1 cellular context compared by ENCODE assay signal in the genomic region with DNA sequence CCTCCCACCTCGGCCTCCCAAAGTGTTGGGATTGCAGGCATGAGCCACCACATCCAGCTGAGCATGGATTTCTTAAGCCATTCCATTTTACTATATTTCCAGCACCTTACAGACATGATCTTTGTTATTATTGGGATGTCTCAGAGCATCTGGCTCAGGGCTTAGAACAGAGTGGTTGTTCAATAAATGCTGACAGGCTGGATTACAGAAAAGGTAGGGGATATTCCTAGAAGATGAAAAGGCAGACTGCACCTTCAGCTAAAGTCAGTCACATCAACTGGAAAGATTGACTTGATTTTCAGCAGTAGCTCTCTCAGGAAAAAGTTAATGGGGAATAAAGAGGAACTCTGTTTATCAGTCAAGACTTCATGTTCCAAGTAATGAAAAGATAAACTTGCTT.
TF ChIP-seq lines count a peak whose summit lies in the region.

No MANE protein-coding gene starts in this region.

TF ChIP-seq in HepG2, 621 proteins besides CTCF, POLR2A, EP300 and RAD21 (continued from another document):
- TF ChIP-seq, protein P1, sequence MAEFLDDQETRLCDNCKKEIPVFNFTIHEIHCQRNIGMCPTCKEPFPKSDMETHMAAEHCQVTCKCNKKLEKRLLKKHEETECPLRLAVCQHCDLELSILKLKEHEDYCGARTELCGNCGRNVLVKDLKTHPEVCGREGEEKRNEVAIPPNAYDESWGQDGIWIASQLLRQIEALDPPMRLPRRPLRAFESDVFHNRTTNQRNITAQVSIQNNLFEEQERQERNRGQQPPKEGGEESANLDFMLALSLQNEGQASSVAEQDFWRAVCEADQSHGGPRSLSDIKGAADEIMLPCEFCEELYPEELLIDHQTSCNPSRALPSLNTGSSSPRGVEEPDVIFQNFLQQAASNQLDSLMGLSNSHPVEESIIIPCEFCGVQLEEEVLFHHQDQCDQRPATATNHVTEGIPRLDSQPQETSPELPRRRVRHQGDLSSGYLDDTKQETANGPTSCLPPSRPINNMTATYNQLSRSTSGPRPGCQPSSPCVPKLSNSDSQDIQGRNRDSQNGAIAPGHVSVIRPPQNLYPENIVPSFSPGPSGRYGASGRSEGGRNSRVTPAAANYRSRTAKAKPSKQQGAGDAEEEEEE (CRISPR knock-in tag; IDR thresholded peaks at IDR 0.05; ENCODE audit: borderline replicate concordance): no peak
- TF ChIP-seq ZNF580 (CRISPR knock-in tag; IDR thresholded peaks at IDR 0.05; ENCODE audit: borderline replicate concordance, low read depth): no peak
